In the genomic region with DNA sequence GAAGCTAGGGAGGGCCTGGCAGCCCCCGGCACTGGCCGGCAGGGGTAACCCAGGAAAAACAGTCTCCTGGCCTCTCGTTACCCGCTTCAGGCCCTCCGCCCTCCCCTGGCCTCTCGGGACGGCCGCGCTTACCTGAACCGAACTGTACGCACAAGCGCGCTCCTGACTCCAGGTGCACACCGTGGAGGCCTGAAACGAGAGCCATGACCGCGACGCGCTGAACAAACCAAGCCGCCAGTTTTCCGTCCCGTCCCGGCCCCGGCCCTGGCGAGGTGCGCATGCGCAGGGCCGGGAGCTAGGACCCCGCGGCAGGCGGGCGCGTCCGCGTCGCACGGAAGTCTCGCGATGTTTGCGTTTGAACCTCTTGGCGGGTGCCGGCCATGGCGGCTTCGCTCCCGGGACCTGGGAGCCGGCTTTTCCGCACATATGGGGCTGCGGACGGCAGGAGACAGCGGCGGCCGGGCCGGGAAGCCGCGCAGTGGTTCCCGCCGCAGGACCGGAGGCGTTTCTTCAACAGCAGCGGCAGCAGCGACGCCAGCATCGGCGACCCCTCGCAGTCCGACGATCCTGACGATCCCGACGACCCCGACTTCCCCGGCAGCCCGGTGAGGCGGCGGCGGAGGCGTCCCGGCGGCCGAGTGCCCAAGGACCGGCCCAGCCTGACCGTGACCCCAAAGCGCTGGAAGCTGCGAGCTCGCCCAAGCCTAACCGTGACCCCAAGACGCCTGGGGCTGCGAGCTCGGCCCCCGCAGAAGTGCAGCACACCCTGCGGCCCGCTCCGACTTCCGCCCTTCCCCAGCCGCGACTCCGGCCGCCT, we compare ENCODE assay signal across 8 cellular contexts. TPM values are rescaled to one million over a fixed set of nuclear protein-coding genes. Genes with fewer than 3 reads are reported as not detected.
A peak's percentile ranks its signal among the peaks of the same experiment; 100 is the strongest.
DNase-seq lines count a peak whose midpoint lies in the region; ATAC-seq and TF ChIP-seq lines count a peak whose summit lies in the region.

A gene (plus strand): TSS at position 348 of the 817 bp plus-strand sequence. CDS start 33 bp downstream, at position 381.

- 0% methylated on average over 21 to 98 of the region's 98 CpGs for WGBS in heart left ventricle, 4 donors

- peak; percentile 45 for TF ChIP-seq CTCF in GM12873 (IDR thresholded peaks at IDR 0.05; ENCODE audit: insufficient read depth, low read depth, low read length, missing control alignments)
- TF ChIP-seq CTCF in heart left ventricle (IDR thresholded peaks at IDR 0.05): peak in 4 of 12 donors; percentile 25 to 41 (median 28)
- TF ChIP-seq CTCF in upper lobe of right lung (IDR thresholded peaks at IDR 0.05): peak; percentile 36

- H3K27me3 ChIP-seq in adipocyte (replicated peaks; ENCODE audit: control insufficient read depth, insufficient read depth, low read length) (no peaks in the 10 kb centered on the region), heart left ventricle (no peaks in the 10 kb centered on the region), upper lobe of right lung (no peaks in the 10 kb centered on the region)

- H3K9me3 ChIP-seq in adipocyte (ENCODE audit: control insufficient read depth, low read length) (no peaks in the 10 kb centered on the region), heart left ventricle (no peaks in the 10 kb centered on the region), upper lobe of right lung (no peaks in the 10 kb centered on the region)

- H3K4me3 ChIP-seq in adipocyte (ENCODE audit: low read length) (peak within 1 kb of the TSS; percentile 97), heart left ventricle (peak within 1 kb of the TSS; percentile 65 to 94 (median 78)), upper lobe of right lung (peak within 1 kb of the TSS; percentile 96)

- intact Hi-C loops in heart left ventricle (cut with DNase I) (loop anchor here in 1 of 10 donors (2.0 kb wide), 1 partner anchor 55 kb away; a partner anchor contains a TSS), posterior vena cava (cut with DNase I) (no loop called here), upper lobe of right lung (cut with DNase I) (no loop called here)

- TF ChIP-seq POLR2A in heart left ventricle (IDR thresholded peaks at IDR 0.05): peak in 1 of 2 donors; percentile 67

- H3K9ac ChIP-seq in adipocyte (ENCODE audit: low read length): peak within 1 kb of the TSS; percentile 98

- H3K36me3 ChIP-seq in adipocyte (ENCODE audit: control insufficient read depth, insufficient read depth, low read length, severe bottlenecking): peaks cover under 1% of the 10 kb centered on the region
- H3K36me3 ChIP-seq in heart left ventricle: peaks cover 0 to 30% (median 16%) of the 10 kb centered on the region in 9 donors
- H3K36me3 ChIP-seq in upper lobe of right lung: peaks cover 7% of the 10 kb centered on the region

- H3K27ac ChIP-seq in heart left ventricle: peak within 1 kb of the TSS; percentile 52 to 91 (median 88)
- H3K27ac ChIP-seq in upper lobe of right lung: peak within 1 kb of the TSS; percentile 88

- ATAC-seq in HG02678 (IDR thresholded peaks at IDR 0.05; ENCODE audit: unreplicated experiment) (peak; percentile 91), heart left ventricle (peak; percentile 83 to 96 (median 96)), upper lobe of right lung (peak; percentile 94)

- H3K4me1 ChIP-seq in adipocyte (ENCODE audit: control insufficient read depth, insufficient read depth, low read length): peaks cover 38% of the 10 kb centered on the region
- H3K4me1 ChIP-seq in heart left ventricle: peaks cover 6 to 47% (median 19%) of the 10 kb centered on the region in 12 donors
- peaks cover 37% of the 10 kb centered on the region for H3K4me1 ChIP-seq in upper lobe of right lung

- DNase-seq in NCI-H128 (lab: John Stamatoyannopoulos, UW; ENCODE audit: unreplicated experiment): peak; percentile 80
- DNase-seq in T follicular helper cell (ENCODE audit: low read depth): peak; percentile 88
- peak; percentile 97 for DNase-seq in adipocyte (ENCODE audit: low read depth)
- DNase-seq in heart left ventricle: peak; percentile 91 to 98 (median 93)
- DNase-seq in posterior vena cava (ENCODE audit: low spot score): peak; percentile 97
- peak; percentile 96 for DNase-seq in upper lobe of right lung

RNA-seq across cellular contexts. Expression of the gene that starts here (rescaled TPM):
- total RNA-seq in heart left ventricle (1 to 10 TPM in 1 of 9 donors, under 1 TPM in 8; 0.15 to 2.1 (median 0.32) TPM), posterior vena cava (under 1 TPM in 1 of 2 donors, not detected in 1; 0.24 TPM), upper lobe of right lung (0.41 TPM)
- 1 to 10 TPM in 1 of 2 donors, not detected in 1; 1.1 TPM for polyA plus RNA-seq in heart left ventricle

Comparison
In these comparisons a context has a peak if more than half of its experiments do, and no peak if none do; other contexts are left out.
1. Peak in every context shown above with its lines: DNase-seq, ATAC-seq, H3K4me3 ChIP-seq and H3K27ac ChIP-seq.
2. Peak in DNase-seq in posterior vena cava; RNA of the gene not detected or under 1 TPM.
3. Peak in DNase-seq, ATAC-seq, H3K4me3 ChIP-seq and H3K27ac ChIP-seq in upper lobe of right lung; RNA of the gene not detected or under 1 TPM.